ENCODE assay signal across 17 cellular contexts in genomic region chr12:24012528-24012927, GRCh38.
DNase-seq lines count a peak whose midpoint lies in the region; ATAC-seq and TF ChIP-seq lines count a peak whose summit lies in the region.
"Had no signal": no experiment of that assay in that cellular context is flagged by ENCODE, and none has a peak within 500 bp of the region (broad histone marks: within the 10 kb centered on the region; RNA-seq: fewer than 3 reads in every experiment).

No MANE protein-coding gene starts in this region.

- H3K27ac ChIP-seq in HEK293 (ENCODE audit: extremely low read depth, low read depth, low read length) = no peak overlapping the region
- H3K27ac ChIP-seq in VCaP = no peak overlapping the region
- H3K27ac ChIP-seq: SK-N-MC had no signal

- TF ChIP-seq CTCF in AG09319 (IDR thresholded peaks at IDR 0.05; ENCODE audit: low read depth, low read length) (peak; percentile 25), HEK293 (tag by site-specific recombination; IDR thresholded peaks at IDR 0.05) (peak; percentile 25; the same call in 1 of the 2 replicates), VCaP (conservative IDR thresholded peaks at IDR 0.05) (peak; percentile 68)

- H3K9me3 ChIP-seq in HEK293 (ENCODE audit: control insufficient read depth, insufficient read depth, low read depth, low read length) = no peaks in the 10 kb centered on the region
- H3K9me3 ChIP-seq: mucosa of descending colon had no signal

- H3K36me3 ChIP-seq in HEK293 (ENCODE audit: control insufficient read depth in 2 of 2, insufficient read depth in 1 of 2, low read length in 2 of 2) = no peaks in the 10 kb centered on the region

- DNase-seq in AG09319 (ENCODE audit: extremely low read depth, low read depth) (no peak), iris pigment epithelial cell (ENCODE audit: low read depth) (peak; percentile 28), COLO668 (lab: John Stamatoyannopoulos, UW; ENCODE audit: unreplicated experiment) (no peak), T-helper 9 cell (no peak), nucleus accumbens (lab: John Stamatoyannopoulos, UW) (no peak)
- DNase-seq: activated T-cell treated with anti-CD3 and anti-CD28 coated beads, Interleukin-2, amount 50 U/mL, for 1 hour; amygdala; C1 segment of cervical spinal cord; NCI-H748 treated with DMSO at 0.1 percent for 48 hours; stimulated activated CD4-positive, alpha-beta T cell treated with anti-CD3 and anti-CD28 coated beads, Interleukin-4, amount 100 ng/mL, for 4 hours; stimulated activated naive CD8-positive, alpha-beta T cell treated with anti-CD3 and anti-CD28 coated beads, Interleukin-15, amount 100 ng/mL, for 72 hours had no signal

- POLR2A ChIA-PET in HEK293 (lab: Yijun Ruan, JAX) = no interaction called here

- no peak for ATAC-seq in HG02588 (IDR thresholded peaks at IDR 0.05; ENCODE audit: unreplicated experiment)
- ATAC-seq: activated CD4-positive, CD25-positive, alpha-beta regulatory T cell treated with anti-CD3 and anti-CD28 coated beads, Interleukin-2, amount 50 U/mL, for 24 hours; mucosa of descending colon; stimulated activated naive CD8-positive, alpha-beta T cell treated with anti-CD3 and anti-CD28 coated beads, Interleukin-15, amount 100 ng/mL, for 72 hours had no signal

- no peaks in the 10 kb centered on the region for H3K4me1 ChIP-seq in HEK293 (ENCODE audit: control insufficient read depth, insufficient read depth, low read length)

- H3K4me3 ChIP-seq in HEK293 (ENCODE audit: low read depth, low read length) = no peak overlapping the region
- H3K4me3 ChIP-seq: mucosa of descending colon, SK-N-MC had no signal

- CTCF ChIA-PET in HEK293 (lab: Yijun Ruan, JAX) = interaction anchor here (0.7 to 2.3 kb wide), 6 partner anchors 12 to 766 kb away, joined by 3 to 9 read pairs (median 4); no protein-coding TSS in a partner anchor

TF ChIP-seq in HEK293, 187 proteins besides CTCF, POLR2A, EP300 and RAD21:
- TF ChIP-seq ZNF292 (tag by site-specific recombination; IDR thresholded peaks at IDR 0.05; ENCODE audit: borderline replicate concordance, low read depth) (no peak), SP2 (tag by site-specific recombination; IDR thresholded peaks at IDR 0.05) (no peak), ZNF585B (tag by site-specific recombination; IDR thresholded peaks at IDR 0.05) (no peak), ZNF600 (tag by site-specific recombination; IDR thresholded peaks at IDR 0.05) (no peak), ZNF366 (tag by site-specific recombination; conservative IDR thresholded peaks at IDR 0.05) (no peak), ZNF560 (tag by site-specific recombination; IDR thresholded peaks at IDR 0.05; ENCODE audit: borderline replicate concordance) (no peak), ZNF624 (tag by site-specific recombination; IDR thresholded peaks at IDR 0.05) (no peak), ZNF654 (tag by site-specific recombination; IDR thresholded peaks at IDR 0.05; ENCODE audit: low read depth) (peak; percentile 68)
